ENCODE assay signal across 9 cellular contexts in the genomic region with DNA sequence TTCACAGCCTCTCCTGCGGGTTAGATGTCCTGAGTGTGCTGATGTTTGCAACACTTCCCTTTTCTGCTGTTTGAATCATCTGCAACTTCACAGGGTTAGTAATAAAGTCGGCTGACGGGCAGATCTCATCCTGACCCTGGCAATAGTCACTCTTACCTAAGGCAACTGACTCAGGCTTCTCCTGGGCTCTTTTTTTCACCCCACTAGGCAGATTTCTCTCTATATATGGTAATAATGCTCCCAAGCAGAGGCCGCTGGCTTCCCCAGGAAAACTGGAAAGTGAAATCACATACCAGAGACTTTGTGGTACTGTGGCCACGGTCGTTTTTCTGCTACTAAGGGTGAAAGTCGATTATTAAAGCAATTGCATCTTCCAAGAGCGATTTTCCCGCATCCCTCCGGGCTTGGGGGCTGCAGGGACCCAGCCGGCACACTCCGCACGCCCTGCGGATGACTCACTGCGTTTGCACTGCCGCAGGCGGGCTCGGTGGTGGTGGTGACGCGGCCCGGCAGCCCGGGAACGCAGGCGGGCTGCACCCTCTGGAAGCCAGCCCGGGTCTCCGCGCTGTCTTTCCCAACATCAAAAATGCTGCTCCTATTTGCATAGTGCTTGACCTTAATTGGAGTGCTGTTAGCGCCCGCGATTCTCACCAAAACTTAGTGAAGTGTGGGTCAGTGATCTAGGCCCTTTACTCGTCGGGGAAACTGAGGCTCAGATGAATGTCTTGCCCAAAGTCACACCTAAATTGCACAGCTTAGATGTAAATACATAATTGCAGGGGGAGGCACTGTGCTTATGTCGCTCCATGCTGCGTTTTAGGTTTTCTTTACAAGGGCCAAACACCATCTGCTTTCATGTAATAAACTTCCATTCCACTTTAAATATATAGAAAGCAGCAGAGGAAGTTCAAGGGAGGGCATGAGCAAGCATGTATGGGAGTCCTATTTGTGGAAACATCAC. TPM values are rescaled to one million over a fixed set of nuclear protein-coding genes. Genes with fewer than 3 reads are reported as not detected.
DNase-seq lines count a peak whose midpoint lies in the region; ATAC-seq and TF ChIP-seq lines count a peak whose summit lies in the region.
"Had no signal": no experiment of that assay in that cellular context is flagged by ENCODE, and none has a peak within 500 bp of the region (broad histone marks: within the 10 kb centered on the region; RNA-seq: fewer than 3 reads in every experiment).

No MANE protein-coding gene starts in this region.

- peak; percentile 37 for DNase-seq in NCI-H2081 (lab: John Stamatoyannopoulos, UW)
- DNase-seq in NCI-H2081 treated with DMSO at 0.1 percent for 48 hours (lab: John Stamatoyannopoulos, UW): no peak
- DNase-seq in PC-3: peak; percentile 100
- peak; percentile 47 for DNase-seq in activated naive CD4-positive, alpha-beta T cell treated with anti-CD3 and anti-CD28 coated beads, Interleukin-2, amount 50 U/mL, for 16 hours
- DNase-seq in glutamatergic neuron: peak; percentile 71
- peak; percentile 27 for DNase-seq in occipital lobe (lab: John Stamatoyannopoulos, UW)
- DNase-seq in NCI-H748 (lab: John Stamatoyannopoulos, UW; ENCODE audit: unreplicated experiment): no peak

- peak overlapping the region; percentile 86 for H3K27ac ChIP-seq in PC-3 (ENCODE audit: low read length)
- H3K27ac ChIP-seq: C4-2B had no signal

- CTCF ChIA-PET in PC-3 (lab: Charles Lee): no interaction called here

- no peaks in the 10 kb centered on the region for H3K9me3 ChIP-seq in PC-3 (ENCODE audit: low read length)

- peak overlapping the region; percentile 62 for H2AFZ ChIP-seq in PC-3 (ENCODE audit: low read length)

- H4K20me1 ChIP-seq in PC-3 (ENCODE audit: low read length): no peaks in the 10 kb centered on the region

- peak overlapping the region; percentile 68 for H3K9ac ChIP-seq in PC-3 (ENCODE audit: low read length)

- no peak overlapping the region for H3K27ac Mint-ChIP-seq in glutamatergic neuron (ENCODE audit: unreplicated experiment)

- TSS peak; percentile 83 for BruUV-seq in PC-3 (replicated peaks; lab: Mats Ljungman, UMichigan)

- peak overlapping the region; percentile 62 for H3K4me3 ChIP-seq in PC-3 (ENCODE audit: low read length)

- ATAC-seq in HG03159 (IDR thresholded peaks at IDR 0.05; ENCODE audit: unreplicated experiment): peak; percentile 65
- ATAC-seq in PC-3: peak; percentile 64

- H3K36me3 Mint-ChIP-seq in glutamatergic neuron (ENCODE audit: unreplicated experiment): no peaks in the 10 kb centered on the region

- H3K27me3 ChIP-seq in PC-3 (ENCODE audit: low read length): no peaks in the 10 kb centered on the region

- H3K4me1 Mint-ChIP-seq in glutamatergic neuron (ENCODE audit: low read depth, unreplicated experiment): peaks cover 22% of the 10 kb centered on the region

- H3K9me2 ChIP-seq in PC-3 (replicated peaks; ENCODE audit: low read length): no peaks in the 10 kb centered on the region

- H3K4me1 ChIP-seq in PC-3 (ENCODE audit: insufficient read depth, low read length): peaks cover 60% of the 10 kb centered on the region

- peak overlapping the region; percentile 84 for H3K4me2 ChIP-seq in PC-3 (ENCODE audit: low read length)

- no peak for TF ChIP-seq CTCF in PC-3 (conservative IDR thresholded peaks at IDR 0.05; ENCODE audit: low read depth, low read length)
- TF ChIP-seq CTCF in glutamatergic neuron (IDR thresholded peaks at IDR 0.05; ENCODE audit: partially characterized antibody, unreplicated experiment): no peak

- peak overlapping the region; percentile 41 for H3K4me3 Mint-ChIP-seq in glutamatergic neuron (ENCODE audit: unreplicated experiment)

- H3K9me3 Mint-ChIP-seq in glutamatergic neuron (ENCODE audit: unreplicated experiment): no peaks in the 10 kb centered on the region

- H3K27me3 Mint-ChIP-seq in glutamatergic neuron (ENCODE audit: unreplicated experiment): no peaks in the 10 kb centered on the region

- H3K79me2 ChIP-seq in PC-3 (ENCODE audit: low read length): peaks cover 24% of the 10 kb centered on the region

- H3K36me3 ChIP-seq in PC-3 (ENCODE audit: low read depth, low read length): no peaks in the 10 kb centered on the region

- intact Hi-C loops in PC-3 (cut with micrococcal nuclease): loop anchor here (1.0 to 5.0 kb wide), 5 partner anchors 23 to 658 kb away; partner anchors contain the start of genes EPC1 and ITGB1

- H3F3A ChIP-seq in PC-3 (ENCODE audit: low read length, unreplicated experiment): peaks cover 26% of the 10 kb centered on the region

- POLR2A ChIA-PET in PC-3 (lab: Charles Lee; ENCODE audit: unreplicated experiment): interaction anchor here (0.5 to 0.7 kb wide), 3 partner anchors 25 to 169 kb away, joined by 3 to 6 read pairs (median 4); no protein-coding TSS in a partner anchor

RNA-seq across cellular contexts. Expression of gene ITGB1, which starts 47.6 kb away (rescaled TPM):
- total RNA-seq in PC-3 (2014; rRNA removed) (956 and 1,010 TPM in 2 replicates), glutamatergic neuron (ENCODE audit: unreplicated experiment) (263 TPM), occipital lobe (102 TPM)

Comparison
In these comparisons a context has a peak if more than half of its experiments do, and no peak if none do; other contexts are left out.
1. DNase-seq: peak in NCI-H2081 (2 of 2), PC-3 (single experiment), activated naive CD4-positive, alpha-beta T cell treated with anti-CD3 and anti-CD28 coated beads, Interleukin-2, amount 50 U/mL, for 16 hours (single experiment), glutamatergic neuron (single experiment) and occipital lobe (single experiment); none in NCI-H2081 treated with DMSO at 0.1 percent for 48 hours (single experiment) and NCI-H748 (single experiment).